ENCODE assay signal across 1 cellular context in the genomic region with DNA sequence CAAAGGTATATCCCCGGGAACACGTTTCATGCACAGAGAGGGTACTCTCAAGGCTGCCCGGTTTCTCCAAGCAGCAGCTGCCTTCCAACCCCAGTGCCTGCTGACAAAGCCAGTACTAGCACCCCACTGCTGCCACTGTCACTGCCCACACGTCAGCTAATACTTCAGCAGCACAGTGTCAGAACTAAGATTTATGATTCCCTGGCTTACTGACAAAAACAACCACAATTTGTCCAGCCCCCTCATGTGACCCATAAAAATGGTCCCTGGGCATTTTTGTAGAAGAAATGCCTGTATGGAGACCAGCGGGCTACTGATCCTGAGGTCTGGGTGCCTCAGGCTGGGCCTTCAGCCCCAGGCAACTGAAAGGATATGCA.
TF ChIP-seq lines count a peak whose summit lies in the region.

No MANE protein-coding gene starts in this region.

TF ChIP-seq in K562, 482 proteins besides CTCF, POLR2A, EP300 and RAD21 (continues in another document):
- TF ChIP-seq NCOR1 (IDR thresholded peaks at IDR 0.05) (no peak), ZFP91 (CRISPR knock-in tag; IDR thresholded peaks at IDR 0.05) (no peak), ATF1 (CRISPR knock-in tag; IDR thresholded peaks at IDR 0.05) (no peak), ATF1 (tag; IDR thresholded peaks at IDR 0.05) (peak; percentile 47), ZNF12 (CRISPR knock-in tag; IDR thresholded peaks at IDR 0.05) (no peak), HDAC8 (tag; IDR thresholded peaks at IDR 0.05) (no peak), SOX6 (IDR thresholded peaks at IDR 0.05) (no peak), POLR3A (IDR thresholded peaks at IDR 0.05; ENCODE audit: borderline replicate concordance, extremely low read depth, insufficient read depth, insufficient read length) (no peak), POLR2H (tag; IDR thresholded peaks at IDR 0.05; ENCODE audit: low read depth) (no peak), KDM5B (IDR thresholded peaks at IDR 0.05; ENCODE audit: insufficient replicate concordance, low read depth, low read length) (no peak), BHLHE40 (IDR thresholded peaks at IDR 0.05; ENCODE audit: low read length) (peak; percentile 34; the same call in 1 of the 2 replicates), SMC3 (conservative IDR thresholded peaks at IDR 0.05; ENCODE audit: insufficient read depth, low read depth, low read length) (no peak), PKNOX1 (IDR thresholded peaks at IDR 0.05) (peak; percentile 96), ZSCAN32 (CRISPR knock-in tag; IDR thresholded peaks at IDR 0.05) (no peak), KDM1A (IDR thresholded peaks at IDR 0.05) (no peak), RHOXF2B (CRISPR knock-in tag; conservative IDR thresholded peaks at IDR 0.05) (no peak), ZKSCAN1 (IDR thresholded peaks at IDR 0.05; ENCODE audit: low read depth, low read length) (no peak), ZNF324 (CRISPR knock-in tag; IDR thresholded peaks at IDR 0.05) (no peak), RERE (CRISPR knock-in tag; IDR thresholded peaks at IDR 0.05; ENCODE audit: borderline replicate concordance) (no peak), ZNF408 (CRISPR knock-in tag; IDR thresholded peaks at IDR 0.05; ENCODE audit: low read depth) (no peak), ZNF639 (CRISPR knock-in tag; conservative IDR thresholded peaks at IDR 0.05 in 1 of 2, IDR thresholded peaks at IDR 0.05 in 1 of 2) (no peak), PRPF4 (IDR thresholded peaks at IDR 0.05; ENCODE audit: insufficient read depth, low read depth, low read length, poor library complexity, severe bottlenecking) (no peak), MXI1 (IDR thresholded peaks at IDR 0.05; ENCODE audit: low read depth, low read length) (no peak), TRIM24 (IDR thresholded peaks at IDR 0.05) (no peak), RBBP5 (IDR thresholded peaks at IDR 0.05; ENCODE audit: borderline replicate concordance, insufficient read depth, low read length, poor library complexity, severe bottlenecking) (no peak), IRF2 (CRISPR knock-in tag; IDR thresholded peaks at IDR 0.05) (no peak), ZNF263 (CRISPR knock-in tag; IDR thresholded peaks at IDR 0.05; ENCODE audit: borderline replicate concordance) (no peak), SMAD3 (CRISPR knock-in tag; conservative IDR thresholded peaks at IDR 0.05) (no peak), MEIS2 (IDR thresholded peaks at IDR 0.05; ENCODE audit: partially characterized antibody) (peak; percentile 98), ZZZ3 (IDR thresholded peaks at IDR 0.05) (no peak), CHD4 (IDR thresholded peaks at IDR 0.05; ENCODE audit: insufficient read depth, insufficient replicate concordance, low read depth, low read length, poor library complexity, severe bottlenecking) (no peak), SNIP1 (IDR thresholded peaks at IDR 0.05; ENCODE audit: low read depth) (no peak), GMEB1 (CRISPR knock-in tag; IDR thresholded peaks at IDR 0.05) (no peak), ZBTB8A (IDR thresholded peaks at IDR 0.05; ENCODE audit: partially characterized antibody) (no peak), HNRNPUL1 (IDR thresholded peaks at IDR 0.05; ENCODE audit: low read length) (no peak)
- TF ChIP-seq, protein P1, sequence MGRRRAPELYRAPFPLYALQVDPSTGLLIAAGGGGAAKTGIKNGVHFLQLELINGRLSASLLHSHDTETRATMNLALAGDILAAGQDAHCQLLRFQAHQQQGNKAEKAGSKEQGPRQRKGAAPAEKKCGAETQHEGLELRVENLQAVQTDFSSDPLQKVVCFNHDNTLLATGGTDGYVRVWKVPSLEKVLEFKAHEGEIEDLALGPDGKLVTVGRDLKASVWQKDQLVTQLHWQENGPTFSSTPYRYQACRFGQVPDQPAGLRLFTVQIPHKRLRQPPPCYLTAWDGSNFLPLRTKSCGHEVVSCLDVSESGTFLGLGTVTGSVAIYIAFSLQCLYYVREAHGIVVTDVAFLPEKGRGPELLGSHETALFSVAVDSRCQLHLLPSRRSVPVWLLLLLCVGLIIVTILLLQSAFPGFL (CRISPR knock-in tag; IDR thresholded peaks at IDR 0.05), result no peak
- TF ChIP-seq, protein P2, sequence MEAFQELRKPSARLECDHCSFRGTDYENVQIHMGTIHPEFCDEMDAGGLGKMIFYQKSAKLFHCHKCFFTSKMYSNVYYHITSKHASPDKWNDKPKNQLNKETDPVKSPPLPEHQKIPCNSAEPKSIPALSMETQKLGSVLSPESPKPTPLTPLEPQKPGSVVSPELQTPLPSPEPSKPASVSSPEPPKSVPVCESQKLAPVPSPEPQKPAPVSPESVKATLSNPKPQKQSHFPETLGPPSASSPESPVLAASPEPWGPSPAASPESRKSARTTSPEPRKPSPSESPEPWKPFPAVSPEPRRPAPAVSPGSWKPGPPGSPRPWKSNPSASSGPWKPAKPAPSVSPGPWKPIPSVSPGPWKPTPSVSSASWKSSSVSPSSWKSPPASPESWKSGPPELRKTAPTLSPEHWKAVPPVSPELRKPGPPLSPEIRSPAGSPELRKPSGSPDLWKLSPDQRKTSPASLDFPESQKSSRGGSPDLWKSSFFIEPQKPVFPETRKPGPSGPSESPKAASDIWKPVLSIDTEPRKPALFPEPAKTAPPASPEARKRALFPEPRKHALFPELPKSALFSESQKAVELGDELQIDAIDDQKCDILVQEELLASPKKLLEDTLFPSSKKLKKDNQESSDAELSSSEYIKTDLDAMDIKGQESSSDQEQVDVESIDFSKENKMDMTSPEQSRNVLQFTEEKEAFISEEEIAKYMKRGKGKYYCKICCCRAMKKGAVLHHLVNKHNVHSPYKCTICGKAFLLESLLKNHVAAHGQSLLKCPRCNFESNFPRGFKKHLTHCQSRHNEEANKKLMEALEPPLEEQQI (IDR thresholded peaks at IDR 0.05), result no peak
- TF ChIP-seq, protein P3, sequence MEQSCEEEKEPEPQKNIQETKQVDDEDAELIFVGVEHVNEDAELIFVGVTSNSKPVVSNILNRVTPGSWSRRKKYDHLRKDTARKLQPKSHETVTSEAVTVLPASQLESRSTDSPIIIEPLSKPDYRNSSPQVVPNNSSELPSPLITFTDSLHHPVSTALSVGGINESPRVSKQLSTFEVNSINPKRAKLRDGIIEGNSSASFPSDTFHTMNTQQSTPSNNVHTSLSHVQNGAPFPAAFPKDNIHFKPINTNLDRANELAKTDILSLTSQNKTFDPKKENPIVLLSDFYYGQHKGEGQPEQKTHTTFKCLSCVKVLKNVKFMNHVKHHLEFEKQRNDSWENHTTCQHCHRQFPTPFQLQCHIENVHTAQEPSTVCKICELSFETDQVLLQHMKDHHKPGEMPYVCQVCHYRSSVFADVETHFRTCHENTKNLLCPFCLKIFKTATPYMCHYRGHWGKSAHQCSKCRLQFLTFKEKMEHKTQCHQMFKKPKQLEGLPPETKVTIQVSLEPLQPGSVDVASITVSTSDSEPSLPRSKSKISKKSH (CRISPR knock-in tag; IDR thresholded peaks at IDR 0.05), result no peak
- TF ChIP-seq, protein P4, sequence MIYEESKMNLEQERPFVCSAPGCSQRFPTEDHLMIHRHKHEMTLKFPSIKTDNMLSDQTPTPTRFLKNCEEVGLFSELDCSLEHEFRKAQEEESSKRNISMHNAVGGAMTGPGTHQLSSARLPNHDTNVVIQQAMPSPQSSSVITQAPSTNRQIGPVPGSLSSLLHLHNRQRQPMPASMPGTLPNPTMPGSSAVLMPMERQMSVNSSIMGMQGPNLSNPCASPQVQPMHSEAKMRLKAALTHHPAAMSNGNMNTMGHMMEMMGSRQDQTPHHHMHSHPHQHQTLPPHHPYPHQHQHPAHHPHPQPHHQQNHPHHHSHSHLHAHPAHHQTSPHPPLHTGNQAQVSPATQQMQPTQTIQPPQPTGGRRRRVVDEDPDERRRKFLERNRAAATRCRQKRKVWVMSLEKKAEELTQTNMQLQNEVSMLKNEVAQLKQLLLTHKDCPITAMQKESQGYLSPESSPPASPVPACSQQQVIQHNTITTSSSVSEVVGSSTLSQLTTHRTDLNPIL (CRISPR knock-in tag; IDR thresholded peaks at IDR 0.05), result no peak
- TF ChIP-seq, protein P5, sequence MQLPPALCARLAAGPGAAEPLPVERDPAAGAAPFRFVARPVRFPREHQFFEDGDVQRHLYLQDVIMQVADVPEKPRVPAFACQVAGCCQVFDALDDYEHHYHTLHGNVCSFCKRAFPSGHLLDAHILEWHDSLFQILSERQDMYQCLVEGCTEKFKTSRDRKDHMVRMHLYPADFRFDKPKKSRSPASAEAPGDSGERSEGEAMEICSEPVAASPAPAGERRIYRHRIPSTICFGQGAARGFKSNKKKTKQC (CRISPR knock-in tag; IDR thresholded peaks at IDR 0.05), result no peak
- TF ChIP-seq, protein P6, sequence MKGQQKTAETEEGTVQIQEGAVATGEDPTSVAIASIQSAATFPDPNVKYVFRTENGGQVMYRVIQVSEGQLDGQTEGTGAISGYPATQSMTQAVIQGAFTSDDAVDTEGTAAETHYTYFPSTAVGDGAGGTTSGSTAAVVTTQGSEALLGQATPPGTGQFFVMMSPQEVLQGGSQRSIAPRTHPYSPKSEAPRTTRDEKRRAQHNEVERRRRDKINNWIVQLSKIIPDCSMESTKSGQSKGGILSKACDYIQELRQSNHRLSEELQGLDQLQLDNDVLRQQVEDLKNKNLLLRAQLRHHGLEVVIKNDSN (CRISPR knock-in tag; IDR thresholded peaks at IDR 0.05), result peak; percentile 78
